In genomic region chr3:169604568-169604967, GRCh38 we compare ENCODE assay signal across 16 cellular contexts. TPM values are rescaled to one million over a fixed set of nuclear protein-coding genes. Genes with fewer than 3 reads are reported as not detected.
A peak's percentile ranks its signal among the peaks of the same experiment; 100 is the strongest.
DNase-seq lines count a peak whose midpoint lies in the region; ATAC-seq, FAIRE-seq and TF ChIP-seq lines count a peak whose summit lies in the region.
"Had no signal": no experiment of that assay in that cellular context is flagged by ENCODE, and none has a peak within 500 bp of the region (broad histone marks: within the 10 kb centered on the region; RNA-seq: fewer than 3 reads in every experiment).

No MANE protein-coding gene starts in this region.

- H3K27ac ChIP-seq in IMR-90 (ENCODE audit: insufficient read depth, low read length) (no peak overlapping the region), K562 (ENCODE audit: extremely low read depth, low read depth, low read length) (no peak overlapping the region), neuronal stem cell (replicated peaks; ENCODE audit: low read length) (no peak overlapping the region)
- H3K27ac ChIP-seq: heart right ventricle, HL-60, right atrium auricular region, upper lobe of left lung had no signal

- H2AFZ ChIP-seq in IMR-90 (replicated peaks; ENCODE audit: low read length, poor library complexity) (no peak overlapping the region), K562 (ENCODE audit: low read depth, low read length) (no peak overlapping the region), neuronal stem cell (ENCODE audit: low read length) (no peak overlapping the region)

- no peak overlapping the region for H4K5ac ChIP-seq in IMR-90 (ENCODE audit: low read depth, low read length)

- no peak overlapping the region for H2BK12ac ChIP-seq in neuronal stem cell (ENCODE audit: low read length)

- dilution Hi-C loops in IMR-90 (cut with HindIII; ENCODE audit: low sequenced_read_pairs, unreplicated experiment) = no loop called here

- H4K91ac ChIP-seq in IMR-90 (ENCODE audit: insufficient read depth, low read depth, low read length) = no peak overlapping the region
- H4K91ac ChIP-seq in neuronal stem cell (ENCODE audit: low read depth, low read length, poor library complexity) = no peak overlapping the region

- H3K4me2 ChIP-seq in IMR-90 (ENCODE audit: low read depth, low read length) = no peak overlapping the region
- H3K4me2 ChIP-seq in K562 (ENCODE audit: insufficient read depth, low read length) = no peak overlapping the region
- no peak overlapping the region for H3K4me2 ChIP-seq in neuronal stem cell (ENCODE audit: insufficient read depth, low read length, poor library complexity, severe bottlenecking)

- peak; percentile 43 for DNase-seq in DMS 273 (lab: John Stamatoyannopoulos, UW; ENCODE audit: unreplicated experiment)
- DNase-seq in DMS 273 treated with DMSO at 0.1 percent for 48 hours (lab: John Stamatoyannopoulos, UW) = no peak
- DNase-seq in IMR-90 = no peak
- no peak for DNase-seq in K562 (ENCODE audit: extremely low read depth in 1 of 4, low spot score in 3 of 4)
- no peak for DNase-seq in neuronal stem cell (ENCODE audit: low spot score)
- no peak for DNase-seq in NCI-H2029 (lab: John Stamatoyannopoulos, UW)
- DNase-seq in NCI-H146 (lab: John Stamatoyannopoulos, UW) = no peak
- DNase-seq: 8988T; activated CD4-positive, alpha-beta T cell treated with anti-CD3 and anti-CD28 coated beads, Interleukin-2, amount 50 U/mL, for 4 hours; activated naive CD8-positive, alpha-beta T cell treated with anti-CD3 and anti-CD28 coated beads, Interleukin-2, amount 10 ng/mL, durations not matched to agents 7 days and 5 days; heart right ventricle; NCI-H2081 treated with DMSO at 0.1 percent for 48 hours; upper lobe of left lung had no signal

- no peak overlapping the region for H2BK5ac ChIP-seq in IMR-90 (ENCODE audit: low read depth, low read length, poor library complexity, severe bottlenecking)
- no peak overlapping the region for H2BK5ac ChIP-seq in neuronal stem cell (ENCODE audit: low read length)

- H2BK15ac ChIP-seq in IMR-90 (ENCODE audit: low read depth, low read length) (no peak overlapping the region), neuronal stem cell (ENCODE audit: low read length) (no peak overlapping the region)

- WGBS in IMR-90 (ENCODE audit: extremely low coverage in 2 of 2, insufficient read length in 1 of 2), 2 experiments = no CpG with 5 or more reads among the region's 1 CpG
- 0% methylated on average over 1 of the region's 1 CpG for WGBS in K562 (ENCODE audit: insufficient coverage, low coverage, missing lambda C conversion rate)
- no CpG with 5 or more reads among the region's 1 CpG for WGBS in neuronal stem cell (ENCODE audit: extremely low coverage in 2 of 2, insufficient read length in 2 of 2, insufficient replicate concordance in 1 of 2), 2 donors

- H3K27me3 ChIP-seq in IMR-90 (ENCODE audit: control insufficient read depth, insufficient read depth, low read length) = no peaks in the 10 kb centered on the region
- H3K27me3 ChIP-seq in K562 (ENCODE audit: control insufficient read depth in 2 of 2, insufficient read depth in 2 of 2, low read length in 2 of 2) = no peaks in the 10 kb centered on the region; a peak in 1 of 5 replicates
- no peaks in the 10 kb centered on the region for H3K27me3 ChIP-seq in neuronal stem cell (ENCODE audit: control insufficient read depth in 3 of 3, insufficient read depth in 3 of 3, low read depth in 1 of 3, low read length in 3 of 3)
- H3K27me3 ChIP-seq: heart right ventricle, right atrium auricular region, upper lobe of left lung had no signal

- H3K4ac ChIP-seq in IMR-90 (ENCODE audit: low read depth, low read length) = no peak overlapping the region
- no peak overlapping the region for H3K4ac ChIP-seq in neuronal stem cell (ENCODE audit: low read length)

- TF ChIP-seq RAD21 in IMR-90 (IDR thresholded peaks at IDR 0.05; ENCODE audit: low read length) = no peak
- TF ChIP-seq RAD21 in K562 (CRISPR knock-in tag; conservative IDR thresholded peaks at IDR 0.05 in 1 of 2, IDR thresholded peaks at IDR 0.05 in 1 of 2) = no peak

- no TSS peak for BruUV-seq in IMR-90 (replicated peaks; lab: Mats Ljungman, UMichigan)
- BruUV-seq in K562 (replicated peaks; lab: Mats Ljungman, UMichigan) = no TSS peak

- no peak for TF ChIP-seq EP300 in K562 (IDR thresholded peaks at IDR 0.05; ENCODE audit: low read length)

- H3K4me1 ChIP-seq in IMR-90 (ENCODE audit: control insufficient read depth, insufficient read depth, low read length) = no peaks in the 10 kb centered on the region
- no peaks in the 10 kb centered on the region for H3K4me1 ChIP-seq in K562 (replicated peaks in 1 of 2; ENCODE audit: control insufficient read depth in 2 of 2, insufficient read depth in 2 of 2, low read length in 2 of 2)
- H3K4me1 ChIP-seq in neuronal stem cell (ENCODE audit: control insufficient read depth in 2 of 2, insufficient read depth in 1 of 2, low read depth in 1 of 2, low read length in 2 of 2) = peaks cover 0 to 5% of the 10 kb centered on the region in 2 donors
- H3K4me1 ChIP-seq: right atrium auricular region, upper lobe of left lung had no signal

- H2BK20ac ChIP-seq in IMR-90 (ENCODE audit: low read depth, low read length) = no peak overlapping the region

- H3K18ac ChIP-seq in IMR-90 (ENCODE audit: low read depth, low read length) = no peak overlapping the region
- H3K18ac ChIP-seq in neuronal stem cell (ENCODE audit: low read length) = peak overlapping the region; percentile 20

- TF ChIP-seq CTCF in IMR-90 (conservative IDR thresholded peaks at IDR 0.05; ENCODE audit: low read depth, low read length) = 0 out of 2 replicates have a peak, but pooled peaks have one; percentile 16
- TF ChIP-seq CTCF in K562 (IDR thresholded peaks at IDR 0.05 in 2 of 3, conservative IDR thresholded peaks at IDR 0.05 in 1 of 3; ENCODE audit: insufficient read depth in 2 of 3, low read depth in 1 of 3, low read length in 3 of 3) = peak in 2 of 3 experiments; percentile 12 to 16; a peak in 1 of 6 replicates

- H3K79me1 ChIP-seq in IMR-90 (ENCODE audit: low read depth in 1 of 2, low read length in 2 of 2) = no peaks in the 10 kb centered on the region
- no peaks in the 10 kb centered on the region for H3K79me1 ChIP-seq in neuronal stem cell (ENCODE audit: low read depth, low read length)

- no peak overlapping the region for H4K8ac ChIP-seq in IMR-90 (ENCODE audit: low read depth in 2 of 2, low read length in 2 of 2)
- no peak overlapping the region for H4K8ac ChIP-seq in neuronal stem cell (ENCODE audit: low read depth, low read length)

- intact Hi-C loops in IMR-90 (cut with micrococcal nuclease) = no loop called here
- intact Hi-C loops in K562 (cut with micrococcal nuclease) = no loop called here

- in situ Hi-C loops in IMR-90 (cut with MboI; ENCODE audit: low sequenced_read_pairs) (no loop called here), K562 (cut with MboI) (no loop called here)

- POLR2A ChIA-PET in IMR-90 (lab: Charles Lee; ENCODE audit: unreplicated experiment) (no interaction called here), K562 (lab: Yijun Ruan, JAX) (interaction anchor here (0.6 kb wide), 2 partner anchors 55 to 199 kb away, joined by 3 read pairs; no protein-coding TSS in a partner anchor)

- H2AK5ac ChIP-seq in IMR-90 (ENCODE audit: low read depth, low read length) (no peak overlapping the region), neuronal stem cell (ENCODE audit: low read depth, low read length) (no peak overlapping the region)

- no peaks in the 10 kb centered on the region for H3K79me2 ChIP-seq in K562 (ENCODE audit: control insufficient read depth, insufficient read depth, low read length)

- no peak for TF ChIP-seq POLR2A in IMR-90 (IDR thresholded peaks at IDR 0.05; ENCODE audit: low read depth, low read length)
- no peak for TF ChIP-seq POLR2A in K562 (conservative IDR thresholded peaks at IDR 0.05)

- FAIRE-seq in K562 (lab: Jason Lieb, UNC) = no peak

- H3K23ac ChIP-seq in IMR-90 (ENCODE audit: low read depth, low read length) (no peak overlapping the region), neuronal stem cell (ENCODE audit: low read depth, low read length, poor library complexity) (no peak overlapping the region)

- ATAC-seq in IMR-90 (ENCODE audit: low read depth) = no peak
- no peak; the same call in 2 of the 3 replicates for ATAC-seq in K562
- ATAC-seq in GM18511 (IDR thresholded peaks at IDR 0.05; ENCODE audit: unreplicated experiment) = no peak
- ATAC-seq: heart right ventricle had no signal

- no peak overlapping the region for H3K56ac ChIP-seq in IMR-90 (ENCODE audit: extremely low read depth, insufficient read depth, low read length)

- no peak overlapping the region for H3K4me3 ChIP-seq in IMR-90 (ENCODE audit: insufficient read depth, low read depth, low read length)
- H3K4me3 ChIP-seq in K562 = no peak overlapping the region
- H3K4me3 ChIP-seq in neuronal stem cell (ENCODE audit: low read length in 2 of 2) = no peak overlapping the region
- H3K4me3 ChIP-seq: heart right ventricle, right atrium auricular region, upper lobe of left lung had no signal

- H3K9me1 ChIP-seq in IMR-90 (ENCODE audit: insufficient read depth, low read length) (no peaks in the 10 kb centered on the region), K562 (ENCODE audit: control insufficient read depth, insufficient read depth, low read length) (no peaks in the 10 kb centered on the region)

- H3K9me3 ChIP-seq in IMR-90 (ENCODE audit: control insufficient read depth, insufficient read depth, low read length) (no peaks in the 10 kb centered on the region), K562 (replicated peaks; ENCODE audit: control insufficient read depth, insufficient read depth, low read depth, low read length) (no peaks in the 10 kb centered on the region), neuronal stem cell (replicated peaks in 1 of 2; ENCODE audit: control insufficient read depth in 2 of 2, insufficient read depth in 1 of 2, low read depth in 1 of 2, low read length in 2 of 2) (no peaks in the 10 kb centered on the region)
- H3K9me3 ChIP-seq: heart right ventricle, right atrium auricular region, upper lobe of left lung had no signal

- H3K36me3 ChIP-seq in IMR-90 (ENCODE audit: control insufficient read depth, insufficient read depth, low read length) = no peaks in the 10 kb centered on the region
- H3K36me3 ChIP-seq in K562 (ENCODE audit: control insufficient read depth, insufficient read depth, low read length) = no peaks in the 10 kb centered on the region
- H3K36me3 ChIP-seq in neuronal stem cell (replicated peaks in 1 of 2; ENCODE audit: control insufficient read depth in 2 of 2, insufficient read depth in 2 of 2, low read length in 2 of 2) = no peaks in the 10 kb centered on the region
- H3K36me3 ChIP-seq: right atrium auricular region, upper lobe of left lung had no signal

- H3K14ac ChIP-seq in IMR-90 (replicated peaks; ENCODE audit: low read depth, low read length) = no peak overlapping the region
- H3K14ac ChIP-seq in neuronal stem cell (ENCODE audit: low read length) = no peak overlapping the region

- CTCF ChIA-PET in IMR-90 (lab: Yijun Ruan, JAX) (interaction anchor here (0.5 to 1.4 kb wide), 4 partner anchors 10 to 455 kb away, joined by 3 to 7 read pairs (median 4); no protein-coding TSS in a partner anchor), K562 (lab: Yijun Ruan, JAX; ENCODE audit: low intra/inter-chr PET ratio) (no interaction called here)

- H4K20me1 ChIP-seq in IMR-90 (ENCODE audit: insufficient read depth, low read length) = no peaks in the 10 kb centered on the region
- H4K20me1 ChIP-seq in K562 (replicated peaks; ENCODE audit: control insufficient read depth, insufficient read depth, low read length) = no peaks in the 10 kb centered on the region

- H2AK9ac ChIP-seq in IMR-90 (replicated peaks; ENCODE audit: low read depth, low read length, poor library complexity) = no peak overlapping the region

- H2BK120ac ChIP-seq in IMR-90 (ENCODE audit: low read depth, low read length) (no peak overlapping the region), neuronal stem cell (ENCODE audit: low read depth, low read length) (no peak overlapping the region)

- H3K9ac ChIP-seq in IMR-90 (ENCODE audit: low read depth, low read length) = no peak overlapping the region
- H3K9ac ChIP-seq in K562 (ENCODE audit: insufficient read depth in 1 of 2, low read depth in 2 of 2, low read length in 2 of 2) = no peak overlapping the region
- H3K9ac ChIP-seq in neuronal stem cell (ENCODE audit: low read depth, low read length, poor library complexity) = no peak overlapping the region

RNA-seq across cellular contexts. Expression of gene MECOM, which starts 58.9 kb away (rescaled TPM):
- total RNA-seq in IMR-90 (2012; rRNA removed) (25.8 and 29.0 TPM in 2 replicates), K562 (2014; rRNA removed) (20.1 and 22.9 TPM in 2 replicates), K562 (2014; rRNA removed; fragmentation: Illumina TruSeq; extraction: Trizol) (28.6 and 32.5 TPM in 2 replicates), K562 (2015; rRNA removed; fragmentation: Illumina TruSeq; extraction: Trizol) (28.4 and 31.7 TPM in 2 replicates), K562 (2021) (21.5 and 29.5 TPM in 2 replicates)
- polyA plus RNA-seq in IMR-90 (2012; rRNA removed) (7.1 and 7.8 TPM in 2 replicates), K562 (2011; rRNA removed) (12.1 and 14.6 TPM in 2 replicates), K562 (2014; fragmentation: Illumina TruSeq; extraction: Trizol) (20.0 and 24.7 TPM in 2 replicates), K562 (2014; fragmentation: Nextera tagmentation; extraction: Ambion mirVana) (10 to 100 TPM; 11.0 to 14.4 TPM), K562 (2014; rRNA removed) (12.5 and 14.6 TPM in 2 replicates)
- polyA plus RNA-seq in IMR-90 (2012; cell fraction: cytosol; rRNA removed) = 2.3 and 2.4 TPM in 2 replicates
- polyA plus RNA-seq in IMR-90 (2012; cell fraction: nucleus; rRNA removed; ENCODE audit: low replicate concordance) = 4.1 and 12.8 TPM in 2 replicates
- 25.4 and 36.9 TPM in 2 replicates for total RNA-seq in K562 (2011; cell fraction: chromatin; rRNA removed; ENCODE audit: low replicate concordance)
- 13.7 and 20.8 TPM in 2 replicates for total RNA-seq in K562 (2011; cell fraction: nucleolus; rRNA removed)
- total RNA-seq in K562 (2011; cell fraction: nucleoplasm; rRNA removed) = 19.9 and 26.0 TPM in 2 replicates
- 5.8 and 6.0 TPM in 2 replicates for polyA plus RNA-seq in K562 (2011; cell fraction: cytosol; rRNA removed)
- 14.5 and 17.0 TPM in 2 replicates for polyA plus RNA-seq in K562 (2011; cell fraction: nucleus; rRNA removed)
- polyA plus RNA-seq in K562 (2012) = 9.3 and 9.7 TPM in 2 replicates
- polyA minus RNA-seq in K562 (2011; rRNA and poly(A)+ RNA removed) = 38.2 and 39.0 TPM in 2 replicates
- polyA minus RNA-seq in K562 (2011; cell fraction: cytosol; rRNA and poly(A)+ RNA removed) = 8.6 and 12.6 TPM in 2 replicates
- 42.5 and 80.5 TPM in 2 replicates for polyA minus RNA-seq in K562 (2011; cell fraction: nucleus; rRNA and poly(A)+ RNA removed)
- polyA plus RNA-seq in neuronal stem cell (2013, experiment 1 of 2) = 2.4 TPM
- polyA plus RNA-seq in neuronal stem cell (2013, experiment 2 of 2) = 2.4 TPM
- total RNA-seq: activated naive CD8-positive, alpha-beta T cell treated with anti-CD3 and anti-CD28 coated beads, Interleukin-2, amount 10 ng/mL, durations not matched to agents 7 days and 5 days had no signal
